16 cellular contexts compared by ENCODE assay signal in the genomic region with DNA sequence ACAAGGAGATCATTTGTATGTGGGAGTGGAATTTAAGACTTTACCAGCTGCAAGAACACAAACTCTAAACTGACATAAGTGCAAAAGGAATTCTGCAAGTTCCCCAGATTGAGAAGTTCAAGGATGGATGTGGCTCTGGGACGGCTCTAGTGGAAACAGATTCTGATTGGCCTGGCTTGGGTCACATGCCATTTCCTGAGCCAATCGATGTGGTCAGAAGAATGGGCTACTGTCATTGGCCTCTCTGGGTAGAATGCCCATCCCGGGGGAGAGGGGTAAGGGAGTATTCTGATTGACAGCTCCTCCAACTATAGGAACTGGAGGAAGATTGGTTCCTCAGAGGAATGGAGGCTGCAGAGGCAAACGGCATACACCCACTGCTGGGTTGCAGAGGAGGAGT. TPM values are rescaled to one million over a fixed set of nuclear protein-coding genes. Genes with fewer than 3 reads are reported as not detected.
DNase-seq lines count a peak whose midpoint lies in the region; ATAC-seq and TF ChIP-seq lines count a peak whose summit lies in the region.
"Had no signal": no experiment of that assay in that cellular context is flagged by ENCODE, and none has a peak within 500 bp of the region (broad histone marks: within the 10 kb centered on the region; RNA-seq: fewer than 3 reads in every experiment).

No MANE protein-coding gene starts in this region.

- TF ChIP-seq CTCF in HEK293 (tag by site-specific recombination; IDR thresholded peaks at IDR 0.05) (no peak), SU-DHL-6 (IDR thresholded peaks at IDR 0.05; ENCODE audit: insufficient read depth, low read length, poor library complexity, severe bottlenecking) (no peak), psoas muscle (IDR thresholded peaks at IDR 0.05) (no peak)

- TF ChIP-seq POLR2A in erythroblast (IDR thresholded peaks at IDR 0.05; ENCODE audit: low read length) = no peak

- peak overlapping the region; percentile 80 for H3K27ac Mint-ChIP-seq in activated CD4-positive, alpha-beta T cell treated with anti-CD3 and anti-CD28 coated beads, Interleukin-2, amount 10 ng/mL, durations not matched to agents 24 days and 14 days

- intact Hi-C loops in activated CD4-positive, alpha-beta T cell treated with anti-CD3 and anti-CD28 coated beads, Interleukin-2, amount 10 ng/mL, durations not matched to agents 24 days and 14 days (cut with micrococcal nuclease) = loop anchor here (2.0 to 5.0 kb wide), 2 partner anchors 42 to 349 kb away; no protein-coding TSS in a partner anchor
- intact Hi-C loops in psoas muscle (cut with DNase I) = no loop called here

- H3K9me2 ChIP-seq in SU-DHL-6 (replicated peaks; ENCODE audit: insufficient read depth, low read length) = no peaks in the 10 kb centered on the region

- peaks cover 49% of the 10 kb centered on the region for H3K4me1 Mint-ChIP-seq in activated CD4-positive, alpha-beta T cell treated with anti-CD3 and anti-CD28 coated beads, Interleukin-2, amount 10 ng/mL, durations not matched to agents 24 days and 14 days

- no peaks in the 10 kb centered on the region for H3K9me3 ChIP-seq in HEK293 (ENCODE audit: control insufficient read depth, insufficient read depth, low read depth, low read length)
- H3K9me3 ChIP-seq in SU-DHL-6 (ENCODE audit: insufficient read depth, low read length) = no peaks in the 10 kb centered on the region
- H3K9me3 ChIP-seq in psoas muscle = no peaks in the 10 kb centered on the region

- POLR2A ChIA-PET in HEK293 (lab: Yijun Ruan, JAX) = interaction anchor here (0.6 kb wide), 1 partner anchor 421 kb away, joined by 3 read pairs; no protein-coding TSS in a partner anchor

- DNase-seq in activated CD4-positive, alpha-beta T cell treated with anti-CD3 and anti-CD28 coated beads, Interleukin-2, amount 10 ng/mL, durations not matched to agents 24 days and 14 days = no peak
- DNase-seq in activated CD4-positive, alpha-beta T cell treated with anti-CD3 and anti-CD28 coated beads for 4 hours = no peak
- DNase-seq in iPS-NIHi11 (ENCODE audit: low spot score) = peak; percentile 72
- no peak for DNase-seq in psoas muscle
- DNase-seq in KG1 (lab: John Stamatoyannopoulos, UW) = no peak
- DNase-seq in erythroblast (lab: John Stamatoyannopoulos, UW) = no peak
- DNase-seq: brain microvascular endothelial cell; MM.1S; NCI-H345; Right ventricle myocardium superior; stimulated activated CD4-positive, alpha-beta T cell treated with anti-CD3 and anti-CD28 coated beads, Interleukin-12 subunit alpha, Interleukin-12 subunit beta, amount 100 ng/mL, for 4 hours had no signal

- ATAC-seq in psoas muscle = no peak

- H3K4me1 ChIP-seq in HEK293 (ENCODE audit: control insufficient read depth, insufficient read depth, low read length) (no peaks in the 10 kb centered on the region), psoas muscle (peaks cover 4% of the 10 kb centered on the region)

- peaks cover 12% of the 10 kb centered on the region for H3K9me3 Mint-ChIP-seq in activated CD4-positive, alpha-beta T cell treated with anti-CD3 and anti-CD28 coated beads, Interleukin-2, amount 10 ng/mL, durations not matched to agents 24 days and 14 days

- WGBS in psoas muscle, 3 donors = 23 to 30% (median 23%) methylated on average over 4 of the region's 4 CpGs

- H3K4me2 ChIP-seq in SU-DHL-6 (ENCODE audit: low read depth, low read length, poor library complexity, severe bottlenecking) = peak overlapping the region; percentile 95

- H3K4me3 ChIP-seq in HEK293 (ENCODE audit: low read depth, low read length) (no peak overlapping the region), SU-DHL-6 (ENCODE audit: insufficient read depth, low read length, poor library complexity, severe bottlenecking) (no peak overlapping the region), psoas muscle (no peak overlapping the region)

- no peaks in the 10 kb centered on the region for H3K27me3 ChIP-seq in SU-DHL-6 (ENCODE audit: low read length)
- H3K27me3 ChIP-seq in psoas muscle (ENCODE audit: insufficient read depth in 3 of 3, low read length in 2 of 3) = no peaks in the 10 kb centered on the region
- H3K27me3 ChIP-seq: brain microvascular endothelial cell had no signal

- peaks cover 3% of the 10 kb centered on the region for H3K36me3 Mint-ChIP-seq in activated CD4-positive, alpha-beta T cell treated with anti-CD3 and anti-CD28 coated beads, Interleukin-2, amount 10 ng/mL, durations not matched to agents 24 days and 14 days (ENCODE audit: low read depth)

- no peaks in the 10 kb centered on the region for H4K20me1 ChIP-seq in SU-DHL-6 (ENCODE audit: low read depth, low read length)

- CTCF ChIA-PET in HEK293 (lab: Yijun Ruan, JAX) = interaction anchor here (0.7 to 3.0 kb wide), 4 partner anchors 8 to 222 kb away, joined by 3 to 31 read pairs (median 4); a partner anchor contains a TSS

- H3K79me2 ChIP-seq in SU-DHL-6 (ENCODE audit: insufficient read depth, low read length) = no peaks in the 10 kb centered on the region

- H3K9ac ChIP-seq in SU-DHL-6 (ENCODE audit: low read length) = peak overlapping the region; percentile 40; the same call in 1 of the 2 replicates

- H3K27ac ChIP-seq in HEK293 (ENCODE audit: extremely low read depth, low read depth, low read length) = no peak overlapping the region
- H3K27ac ChIP-seq in SU-DHL-6 (ENCODE audit: low read depth, low read length) = peak overlapping the region; percentile 100
- H3K27ac ChIP-seq in psoas muscle = no peak overlapping the region
- H3K27ac ChIP-seq: brain microvascular endothelial cell had no signal

- H3K36me3 ChIP-seq in HEK293 (ENCODE audit: control insufficient read depth in 2 of 2, insufficient read depth in 1 of 2, low read length in 2 of 2) (no peaks in the 10 kb centered on the region), SU-DHL-6 (ENCODE audit: low read length) (no peaks in the 10 kb centered on the region), psoas muscle (ENCODE audit: insufficient read depth in 1 of 2, low read depth in 1 of 2) (no peaks in the 10 kb centered on the region)
- H3K36me3 ChIP-seq: brain microvascular endothelial cell had no signal

- no peak overlapping the region for H3K4me3 Mint-ChIP-seq in activated CD4-positive, alpha-beta T cell treated with anti-CD3 and anti-CD28 coated beads, Interleukin-2, amount 10 ng/mL, durations not matched to agents 24 days and 14 days

- H3K27me3 Mint-ChIP-seq in activated CD4-positive, alpha-beta T cell treated with anti-CD3 and anti-CD28 coated beads, Interleukin-2, amount 10 ng/mL, durations not matched to agents 24 days and 14 days = peaks cover 2% of the 10 kb centered on the region

- H2AFZ ChIP-seq in SU-DHL-6 (ENCODE audit: low read depth, low read length, severe bottlenecking) = peak overlapping the region; percentile 2

- H3F3A ChIP-seq in SU-DHL-6 (ENCODE audit: insufficient read depth) = peaks cover 50% of the 10 kb centered on the region

TF ChIP-seq in HEK293, 187 proteins besides CTCF, POLR2A, EP300 and RAD21 (continues in another document):
- TF ChIP-seq ZBTB17 (tag by site-specific recombination; IDR thresholded peaks at IDR 0.05) = peak; percentile 65
- TF ChIP-seq, protein P1, sequence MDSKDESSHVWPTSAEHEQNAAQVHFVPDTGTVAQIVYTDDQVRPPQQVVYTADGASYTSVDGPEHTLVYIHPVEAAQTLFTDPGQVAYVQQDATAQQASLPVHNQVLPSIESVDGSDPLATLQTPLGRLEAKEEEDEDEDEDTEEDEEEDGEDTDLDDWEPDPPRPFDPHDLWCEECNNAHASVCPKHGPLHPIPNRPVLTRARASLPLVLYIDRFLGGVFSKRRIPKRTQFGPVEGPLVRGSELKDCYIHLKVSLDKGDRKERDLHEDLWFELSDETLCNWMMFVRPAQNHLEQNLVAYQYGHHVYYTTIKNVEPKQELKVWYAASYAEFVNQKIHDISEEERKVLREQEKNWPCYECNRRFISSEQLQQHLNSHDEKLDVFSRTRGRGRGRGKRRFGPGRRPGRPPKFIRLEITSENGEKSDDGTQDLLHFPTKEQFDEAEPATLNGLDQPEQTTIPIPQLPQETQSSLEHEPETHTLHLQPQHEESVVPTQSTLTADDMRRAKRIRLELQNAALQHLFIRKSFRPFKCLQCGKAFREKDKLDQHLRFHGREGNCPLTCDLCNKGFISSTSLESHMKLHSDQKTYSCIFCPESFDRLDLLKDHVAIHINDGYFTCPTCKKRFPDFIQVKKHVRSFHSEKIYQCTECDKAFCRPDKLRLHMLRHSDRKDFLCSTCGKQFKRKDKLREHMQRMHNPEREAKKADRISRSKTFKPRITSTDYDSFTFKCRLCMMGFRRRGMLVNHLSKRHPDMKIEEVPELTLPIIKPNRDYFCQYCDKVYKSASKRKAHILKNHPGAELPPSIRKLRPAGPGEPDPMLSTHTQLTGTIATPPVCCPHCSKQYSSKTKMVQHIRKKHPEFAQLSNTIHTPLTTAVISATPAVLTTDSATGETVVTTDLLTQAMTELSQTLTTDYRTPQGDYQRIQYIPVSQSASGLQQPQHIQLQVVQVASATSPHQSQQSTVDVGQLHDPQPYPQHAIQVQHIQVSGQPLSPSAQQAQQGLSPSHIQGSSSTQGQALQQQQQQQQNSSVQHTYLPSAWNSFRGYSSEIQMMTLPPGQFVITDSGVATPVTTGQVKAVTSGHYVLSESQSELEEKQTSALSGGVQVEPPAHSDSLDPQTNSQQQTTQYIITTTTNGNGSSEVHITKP (tag by site-specific recombination; IDR thresholded peaks at IDR 0.05) = peak; percentile 67; the same call in 1 of the 2 replicates
- TF ChIP-seq, protein P2, sequence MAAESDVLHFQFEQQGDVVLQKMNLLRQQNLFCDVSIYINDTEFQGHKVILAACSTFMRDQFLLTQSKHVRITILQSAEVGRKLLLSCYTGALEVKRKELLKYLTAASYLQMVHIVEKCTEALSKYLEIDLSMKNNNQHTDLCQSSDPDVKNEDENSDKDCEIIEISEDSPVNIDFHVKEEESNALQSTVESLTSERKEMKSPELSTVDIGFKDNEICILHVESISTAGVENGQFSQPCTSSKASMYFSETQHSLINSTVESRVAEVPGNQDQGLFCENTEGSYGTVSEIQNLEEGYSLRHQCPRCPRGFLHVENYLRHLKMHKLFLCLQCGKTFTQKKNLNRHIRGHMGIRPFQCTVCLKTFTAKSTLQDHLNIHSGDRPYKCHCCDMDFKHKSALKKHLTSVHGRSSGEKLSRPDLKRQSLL (tag by site-specific recombination; IDR thresholded peaks at IDR 0.05) = peak; percentile 48; the same call in 1 of the 2 replicates
- no peak for TF ChIP-seq GLI2 (tag by site-specific recombination; IDR thresholded peaks at IDR 0.05; ENCODE audit: borderline replicate concordance, low read depth)

RNA-seq across cellular contexts. Expression of a gene that starts 6.0 kb away (rescaled TPM):
- 5.3 and 5.6 TPM in 2 replicates for total RNA-seq in activated CD4-positive, alpha-beta T cell treated with anti-CD3 and anti-CD28 coated beads, Interleukin-2, amount 10 ng/mL, durations not matched to agents 24 days and 14 days
- 1 to 10 TPM; 1.1 to 3.9 (median 2.1) TPM for total RNA-seq in psoas muscle
- polyA plus RNA-seq in psoas muscle = 1 to 10 TPM in 2 of 3 donors, under 1 TPM in 1; 0.05 to 2.0 (median 1.9) TPM
- total RNA-seq: osteoblast had no signal

RNA-seq across cellular contexts. Expression of a gene that starts 50.1 kb away (rescaled TPM):
- total RNA-seq in activated CD4-positive, alpha-beta T cell treated with anti-CD3 and anti-CD28 coated beads, Interleukin-2, amount 10 ng/mL, durations not matched to agents 24 days and 14 days = not detected in 2 replicates
- total RNA-seq in psoas muscle = under 1 TPM in 3 of 4 donors, not detected in 1; 0.08 to 0.19 (median 0.13) TPM
- under 1 TPM in 1 of 3 donors, not detected in 2; 0.26 TPM for polyA plus RNA-seq in psoas muscle
- total RNA-seq: Daoy, lung microvascular endothelial cell had no signal
